ENCODE assay signal across 1 cellular context in genomic region chr14:20662968-20663731, GRCh38.
TF ChIP-seq lines count a peak whose summit lies in the region.

No MANE protein-coding gene starts in this region.

TF ChIP-seq in HepG2, 621 proteins besides CTCF, POLR2A, EP300 and RAD21 (continued from another document and continues in another):
- TF ChIP-seq, protein P1, sequence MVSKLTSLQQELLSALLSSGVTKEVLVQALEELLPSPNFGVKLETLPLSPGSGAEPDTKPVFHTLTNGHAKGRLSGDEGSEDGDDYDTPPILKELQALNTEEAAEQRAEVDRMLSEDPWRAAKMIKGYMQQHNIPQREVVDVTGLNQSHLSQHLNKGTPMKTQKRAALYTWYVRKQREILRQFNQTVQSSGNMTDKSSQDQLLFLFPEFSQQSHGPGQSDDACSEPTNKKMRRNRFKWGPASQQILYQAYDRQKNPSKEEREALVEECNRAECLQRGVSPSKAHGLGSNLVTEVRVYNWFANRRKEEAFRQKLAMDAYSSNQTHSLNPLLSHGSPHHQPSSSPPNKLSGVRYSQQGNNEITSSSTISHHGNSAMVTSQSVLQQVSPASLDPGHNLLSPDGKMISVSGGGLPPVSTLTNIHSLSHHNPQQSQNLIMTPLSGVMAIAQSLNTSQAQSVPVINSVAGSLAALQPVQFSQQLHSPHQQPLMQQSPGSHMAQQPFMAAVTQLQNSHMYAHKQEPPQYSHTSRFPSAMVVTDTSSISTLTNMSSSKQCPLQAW (CRISPR knock-in tag; IDR thresholded peaks at IDR 0.05) = peak; percentile 65; the same call in 1 of the 2 replicates
- TF ChIP-seq ZNF740 (CRISPR knock-in tag; IDR thresholded peaks at IDR 0.05) = peak; percentile 78
- TF ChIP-seq BCL3 (CRISPR knock-in tag; IDR thresholded peaks at IDR 0.05) = 0 out of 2 replicates have a peak, but pooled peaks have one; percentile 68
- TF ChIP-seq ZNF263 (CRISPR knock-in tag; IDR thresholded peaks at IDR 0.05) = 0 out of 2 replicates have a peak, but pooled peaks have one; percentile 24
- peak; percentile 55; the same call in 1 of the 2 replicates for TF ChIP-seq THRA (CRISPR knock-in tag; IDR thresholded peaks at IDR 0.05; ENCODE audit: borderline replicate concordance)
- TF ChIP-seq YY1 (IDR thresholded peaks at IDR 0.05; ENCODE audit: insufficient read depth, insufficient replicate concordance, low read depth, low read length) = peak; percentile 50
- TF ChIP-seq ELF1 (CRISPR knock-in tag; IDR thresholded peaks at IDR 0.05) = peak; percentile 14; the same call in 1 of the 2 replicates
- TF ChIP-seq MAF1 (CRISPR knock-in tag; IDR thresholded peaks at IDR 0.05; ENCODE audit: borderline replicate concordance) = peak; percentile 90; the same call in 1 of the 2 replicates
- no peak for TF ChIP-seq ELK4 (CRISPR knock-in tag; IDR thresholded peaks at IDR 0.05; ENCODE audit: borderline replicate concordance)
- TF ChIP-seq SOX6 (IDR thresholded peaks at IDR 0.05) = no peak
- peak; percentile 49 for TF ChIP-seq SOX6 (CRISPR knock-in tag; IDR thresholded peaks at IDR 0.05)
- peak; percentile 46 for TF ChIP-seq ZNF768 (CRISPR knock-in tag; IDR thresholded peaks at IDR 0.05)
- TF ChIP-seq ZBTB40 (IDR thresholded peaks at IDR 0.05) = no peak
- TF ChIP-seq ZBTB40 (CRISPR knock-in tag; IDR thresholded peaks at IDR 0.05) = peak; percentile 74; the same call in 1 of the 2 replicates
- no peak for TF ChIP-seq ZNF329 (CRISPR knock-in tag; IDR thresholded peaks at IDR 0.05; ENCODE audit: low read depth)
- peak; percentile 78; the same call in 1 of the 2 replicates for TF ChIP-seq KDM2A (CRISPR knock-in tag; IDR thresholded peaks at IDR 0.05; ENCODE audit: borderline replicate concordance, low read depth)
- no peak for TF ChIP-seq PRDM10 (CRISPR knock-in tag; IDR thresholded peaks at IDR 0.05; ENCODE audit: low read depth)
- TF ChIP-seq, protein P2, sequence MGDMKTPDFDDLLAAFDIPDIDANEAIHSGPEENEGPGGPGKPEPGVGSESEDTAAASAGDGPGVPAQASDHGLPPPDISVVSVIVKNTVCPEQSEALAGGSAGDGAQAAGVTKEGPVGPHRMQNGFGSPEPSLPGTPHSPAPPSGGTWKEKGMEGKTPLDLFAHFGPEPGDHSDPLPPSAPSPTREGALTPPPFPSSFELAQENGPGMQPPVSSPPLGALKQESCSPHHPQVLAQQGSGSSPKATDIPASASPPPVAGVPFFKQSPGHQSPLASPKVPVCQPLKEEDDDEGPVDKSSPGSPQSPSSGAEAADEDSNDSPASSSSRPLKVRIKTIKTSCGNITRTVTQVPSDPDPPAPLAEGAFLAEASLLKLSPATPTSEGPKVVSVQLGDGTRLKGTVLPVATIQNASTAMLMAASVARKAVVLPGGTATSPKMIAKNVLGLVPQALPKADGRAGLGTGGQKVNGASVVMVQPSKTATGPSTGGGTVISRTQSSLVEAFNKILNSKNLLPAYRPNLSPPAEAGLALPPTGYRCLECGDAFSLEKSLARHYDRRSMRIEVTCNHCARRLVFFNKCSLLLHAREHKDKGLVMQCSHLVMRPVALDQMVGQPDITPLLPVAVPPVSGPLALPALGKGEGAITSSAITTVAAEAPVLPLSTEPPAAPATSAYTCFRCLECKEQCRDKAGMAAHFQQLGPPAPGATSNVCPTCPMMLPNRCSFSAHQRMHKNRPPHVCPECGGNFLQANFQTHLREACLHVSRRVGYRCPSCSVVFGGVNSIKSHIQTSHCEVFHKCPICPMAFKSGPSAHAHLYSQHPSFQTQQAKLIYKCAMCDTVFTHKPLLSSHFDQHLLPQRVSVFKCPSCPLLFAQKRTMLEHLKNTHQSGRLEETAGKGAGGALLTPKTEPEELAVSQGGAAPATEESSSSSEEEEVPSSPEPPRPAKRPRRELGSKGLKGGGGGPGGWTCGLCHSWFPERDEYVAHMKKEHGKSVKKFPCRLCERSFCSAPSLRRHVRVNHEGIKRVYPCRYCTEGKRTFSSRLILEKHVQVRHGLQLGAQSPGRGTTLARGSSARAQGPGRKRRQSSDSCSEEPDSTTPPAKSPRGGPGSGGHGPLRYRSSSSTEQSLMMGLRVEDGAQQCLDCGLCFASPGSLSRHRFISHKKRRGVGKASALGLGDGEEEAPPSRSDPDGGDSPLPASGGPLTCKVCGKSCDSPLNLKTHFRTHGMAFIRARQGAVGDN (CRISPR knock-in tag; IDR thresholded peaks at IDR 0.05) = peak; percentile 6
- TF ChIP-seq ZMYM3 (CRISPR knock-in tag; IDR thresholded peaks at IDR 0.05) = peak; percentile 63; the same call in 1 of the 2 replicates
- TF ChIP-seq ZSCAN31 (CRISPR knock-in tag; IDR thresholded peaks at IDR 0.05; ENCODE audit: low read depth) = peak; percentile 65
- no peak for TF ChIP-seq MATR3 (CRISPR knock-in tag; IDR thresholded peaks at IDR 0.05)
- no peak for TF ChIP-seq ATM (IDR thresholded peaks at IDR 0.05; ENCODE audit: borderline replicate concordance)
- TF ChIP-seq ZMYM4 (CRISPR knock-in tag; IDR thresholded peaks at IDR 0.05) = peak; percentile 74
- no peak for TF ChIP-seq NR1H2 (CRISPR knock-in tag; IDR thresholded peaks at IDR 0.05; ENCODE audit: borderline replicate concordance, low read depth)
- TF ChIP-seq ZKSCAN1 (IDR thresholded peaks at IDR 0.05; ENCODE audit: low read length) = peak; percentile 39; the same call in 1 of the 2 replicates
- no peak for TF ChIP-seq SRY (CRISPR knock-in tag; IDR thresholded peaks at IDR 0.05)
- peak; percentile 74 for TF ChIP-seq HNRNPLL (IDR thresholded peaks at IDR 0.05; ENCODE audit: low read depth, low read length, poor library complexity, severe bottlenecking)
- no peak for TF ChIP-seq ZNF468 (CRISPR knock-in tag; IDR thresholded peaks at IDR 0.05)
- no peak for TF ChIP-seq ZNF672 (CRISPR knock-in tag; IDR thresholded peaks at IDR 0.05)
- TF ChIP-seq KDM1A (CRISPR knock-in tag; IDR thresholded peaks at IDR 0.05) = peak; percentile 47; the same call in 1 of the 2 replicates
- TF ChIP-seq, protein P3, sequence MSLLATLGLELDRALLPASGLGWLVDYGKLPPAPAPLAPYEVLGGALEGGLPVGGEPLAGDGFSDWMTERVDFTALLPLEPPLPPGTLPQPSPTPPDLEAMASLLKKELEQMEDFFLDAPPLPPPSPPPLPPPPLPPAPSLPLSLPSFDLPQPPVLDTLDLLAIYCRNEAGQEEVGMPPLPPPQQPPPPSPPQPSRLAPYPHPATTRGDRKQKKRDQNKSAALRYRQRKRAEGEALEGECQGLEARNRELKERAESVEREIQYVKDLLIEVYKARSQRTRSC (CRISPR knock-in tag; IDR thresholded peaks at IDR 0.05; ENCODE audit: low read depth) = no peak
- TF ChIP-seq NRL (CRISPR knock-in tag; IDR thresholded peaks at IDR 0.05; ENCODE audit: borderline replicate concordance) = peak; percentile 16; the same call in 1 of the 2 replicates
- peak; percentile 57; the same call in 1 of the 2 replicates for TF ChIP-seq GATAD1 (CRISPR knock-in tag; IDR thresholded peaks at IDR 0.05)
